ENCODE assay signal across 16 cellular contexts in genomic region chr3:186616299-186616617, GRCh38. TPM values are rescaled to one million over a fixed set of nuclear protein-coding genes. Genes with fewer than 3 reads are reported as not detected.
A peak's percentile ranks its signal among the peaks of the same experiment; 100 is the strongest.
DNase-seq lines count a peak whose midpoint lies in the region; ATAC-seq, FAIRE-seq and TF ChIP-seq lines count a peak whose summit lies in the region.
"Had no signal": no experiment of that assay in that cellular context is flagged by ENCODE, and none has a peak within 500 bp of the region (broad histone marks: within the 10 kb centered on the region; RNA-seq: fewer than 3 reads in every experiment).

No MANE protein-coding gene starts in this region.

- peaks cover 20% of the 10 kb centered on the region for H3F3A ChIP-seq in MM.1S (ENCODE audit: insufficient read depth, low read length)

- no peak overlapping the region for H2BK5ac ChIP-seq in H1 (ENCODE audit: low read depth, low read length)

- H3K4me2 ChIP-seq in MM.1S (ENCODE audit: low read depth, low read length) (peak overlapping the region; percentile 77; the same call in 1 of the 2 replicates), H1 (ENCODE audit: insufficient read depth in 1 of 2, low read depth in 2 of 2, low read length in 2 of 2) (no peak overlapping the region)

- no peak overlapping the region for H4K5ac ChIP-seq in H1 (ENCODE audit: insufficient read length, low read depth, low read length)

- H2BK15ac ChIP-seq in H1 (ENCODE audit: low read length): no peak overlapping the region

- peaks cover 25% of the 10 kb centered on the region for H3K4me1 ChIP-seq in MM.1S (ENCODE audit: low read length)
- peaks cover 0 to 7% (median 6%) of the 10 kb centered on the region in 4 experiments; a peak in 6 of 7 replicates for H3K4me1 ChIP-seq in H1 (replicated peaks in 1 of 4; ENCODE audit: control insufficient read depth in 3 of 4, insufficient read depth in 4 of 4, low read length in 3 of 4)
- H3K4me1 ChIP-seq: BE2C, SJCRH30 had no signal

- peak overlapping the region; percentile 70 for H3K27ac Mint-ChIP-seq in activated CD4-positive, alpha-beta memory T cell treated with anti-CD3 and anti-CD28 coated beads for 36 hours
- H3K27ac Mint-ChIP-seq in activated CD4-positive, alpha-beta memory T cell treated with anti-CD3 and anti-CD28 coated beads, Interleukin-2, amount 10 ng/mL, durations not matched to agents 7 days and 5 days: no peak overlapping the region
- no peak overlapping the region for H3K27ac Mint-ChIP-seq in activated naive CD4-positive, alpha-beta T cell treated with anti-CD3 and anti-CD28 coated beads, Interleukin-2, amount 50 U/mL, for 72 hours

- intact Hi-C loops in activated CD4-positive, alpha-beta memory T cell treated with anti-CD3 and anti-CD28 coated beads for 36 hours (cut with micrococcal nuclease): loop anchor here (2.0 to 10.0 kb wide), 6 partner anchors 25 to 639 kb away; partner anchors contain the start of gene DNAJB11

- no peak for TF ChIP-seq RAD21 in H1 (IDR thresholded peaks at IDR 0.05 in 1 of 2, conservative IDR thresholded peaks at IDR 0.05 in 1 of 2; ENCODE audit: low read depth in 2 of 2, low read length in 2 of 2)

- H3K27me3 Mint-ChIP-seq in activated CD4-positive, alpha-beta memory T cell treated with anti-CD3 and anti-CD28 coated beads for 36 hours: peaks cover 22% of the 10 kb centered on the region
- peaks cover 41% of the 10 kb centered on the region for H3K27me3 Mint-ChIP-seq in activated CD4-positive, alpha-beta memory T cell treated with anti-CD3 and anti-CD28 coated beads, Interleukin-2, amount 10 ng/mL, durations not matched to agents 7 days and 5 days

- H2BK20ac ChIP-seq in H1 (ENCODE audit: low read length): no peak overlapping the region

- H2AFZ ChIP-seq in MM.1S (ENCODE audit: low read length): no peak overlapping the region
- no peak overlapping the region for H2AFZ ChIP-seq in H1 (ENCODE audit: low read length)
- H2AFZ ChIP-seq: GM23248 had no signal

- H3K9ac ChIP-seq in MM.1S (ENCODE audit: low read length): no peak overlapping the region
- H3K9ac ChIP-seq in H1 (replicated peaks in 1 of 4; ENCODE audit: extremely low read depth in 1 of 4, low read depth in 3 of 4, low read length in 3 of 4): no peak overlapping the region
- H3K9ac ChIP-seq: GM23248 had no signal

- no peak overlapping the region for H3K23ac ChIP-seq in H1 (ENCODE audit: insufficient read length)

- TF ChIP-seq EP300 in H1 (IDR thresholded peaks at IDR 0.05; ENCODE audit: borderline replicate concordance in 1 of 2, low read depth in 2 of 2, low read length in 2 of 2): no peak

- no peak overlapping the region for H3K18ac ChIP-seq in H1 (ENCODE audit: extremely low read depth, low read length)

- no peaks in the 10 kb centered on the region for H3K36me3 ChIP-seq in MM.1S (replicated peaks; ENCODE audit: insufficient read depth, low read length)
- no peaks in the 10 kb centered on the region for H3K36me3 ChIP-seq in H1 (ENCODE audit: control insufficient read depth in 2 of 4, insufficient read depth in 4 of 4, low read length in 3 of 4)
- H3K36me3 ChIP-seq: BE2C, SJCRH30 had no signal

- POLR2A ChIA-PET in activated CD4-positive, alpha-beta memory T cell treated with anti-CD3 and anti-CD28 coated beads for 36 hours (lab: Charles Lee): interaction anchor here (1.0 to 2.6 kb wide), 3 partner anchors 28 to 168 kb away, joined by 3 to 22 read pairs (median 4); partner anchors contain the start of gene EIF4A2
- POLR2A ChIA-PET in activated CD4-positive, alpha-beta memory T cell treated with anti-CD3 and anti-CD28 coated beads, Interleukin-2, amount 10 ng/mL, durations not matched to agents 7 days and 5 days (lab: Charles Lee): interaction anchor here (0.7 to 3.7 kb wide), 6 partner anchors 28 to 205 kb away, joined by 3 to 27 read pairs (median 10); partner anchors contain the start of genes DNAJB11, EIF4A2 and TBCCD1
- POLR2A ChIA-PET in H1 (lab: Charles Lee; ENCODE audit: partially characterized antibody): interaction anchor here (0.6 to 6.2 kb wide), 5 partner anchors 19 to 190 kb away, joined by 3 to 87 read pairs (median 6); partner anchors contain the start of genes EIF4A2 and RFC4

- H4K20me1 ChIP-seq in MM.1S (ENCODE audit: insufficient read depth, low read length) (no peaks in the 10 kb centered on the region), H1 (replicated peaks in 1 of 2; ENCODE audit: control insufficient read depth in 1 of 2, insufficient read depth in 2 of 2, low read length in 2 of 2) (no peaks in the 10 kb centered on the region)

- no peak for FAIRE-seq in H1 (lab: Jason Lieb, UNC)

- 98% methylated on average over 8 of the region's 8 CpGs; no CpG with 5 or more reads in 1 of the 2 experiments for WGBS in H1 (ENCODE audit: extremely low coverage in 1 of 2, insufficient coverage in 1 of 2, insufficient read length in 1 of 2, insufficient replicate concordance in 2 of 2, low coverage in 1 of 2, low lambda C conversion rate in 2 of 2, missing lambda C conversion rate in 1 of 2), 2 experiments

- H3K27me3 ChIP-seq in MM.1S (replicated peaks; ENCODE audit: insufficient read depth, low read length) (peaks cover 8% of the 10 kb centered on the region), H1 (replicated peaks in 1 of 4; ENCODE audit: control insufficient read depth in 3 of 4, extremely low read depth in 1 of 4, insufficient read depth in 3 of 4, low read length in 3 of 4) (no peaks in the 10 kb centered on the region; a peak in 1 of 7 replicates)
- H3K27me3 ChIP-seq: SJCRH30 had no signal

- H3K9me3 Mint-ChIP-seq in activated CD4-positive, alpha-beta memory T cell treated with anti-CD3 and anti-CD28 coated beads for 36 hours: no peaks in the 10 kb centered on the region
- no peaks in the 10 kb centered on the region for H3K9me3 Mint-ChIP-seq in activated CD4-positive, alpha-beta memory T cell treated with anti-CD3 and anti-CD28 coated beads, Interleukin-2, amount 10 ng/mL, durations not matched to agents 7 days and 5 days
- no peaks in the 10 kb centered on the region for H3K9me3 Mint-ChIP-seq in activated naive CD4-positive, alpha-beta T cell treated with anti-CD3 and anti-CD28 coated beads, Interleukin-2, amount 50 U/mL, for 72 hours
- H3K9me3 Mint-ChIP-seq: CD4-positive, alpha-beta memory T cell; IgD-negative memory B cell had no signal

- H3K79me2 ChIP-seq in MM.1S (ENCODE audit: low read length) (no peaks in the 10 kb centered on the region), H1 (ENCODE audit: control insufficient read depth in 1 of 2, insufficient read depth in 2 of 2, low read length in 2 of 2) (no peaks in the 10 kb centered on the region)

- H3K4me3 Mint-ChIP-seq in activated CD4-positive, alpha-beta memory T cell treated with anti-CD3 and anti-CD28 coated beads for 36 hours: no peak overlapping the region
- no peak overlapping the region for H3K4me3 Mint-ChIP-seq in activated CD4-positive, alpha-beta memory T cell treated with anti-CD3 and anti-CD28 coated beads, Interleukin-2, amount 10 ng/mL, durations not matched to agents 7 days and 5 days

- no peak overlapping the region for H2BK120ac ChIP-seq in H1 (replicated peaks; ENCODE audit: low read depth, low read length)

- peaks cover 20% of the 10 kb centered on the region for H3K4me1 Mint-ChIP-seq in activated CD4-positive, alpha-beta memory T cell treated with anti-CD3 and anti-CD28 coated beads for 36 hours (ENCODE audit: low read depth)
- peaks cover 24% of the 10 kb centered on the region for H3K4me1 Mint-ChIP-seq in activated CD4-positive, alpha-beta memory T cell treated with anti-CD3 and anti-CD28 coated beads, Interleukin-2, amount 10 ng/mL, durations not matched to agents 7 days and 5 days

- TF ChIP-seq CTCF in MM.1S (IDR thresholded peaks at IDR 0.05; ENCODE audit: low read length) (no peak), H1 (IDR thresholded peaks at IDR 0.05; ENCODE audit: control extremely low read depth in 1 of 3, insufficient read depth in 1 of 3, low read depth in 1 of 3, low read length in 3 of 3) (no peak)

- no peaks in the 10 kb centered on the region for H3K9me2 ChIP-seq in MM.1S (replicated peaks; ENCODE audit: insufficient read depth, low read length)

- no peak overlapping the region for H4K8ac ChIP-seq in H1 (ENCODE audit: extremely low read depth, insufficient read depth, low read length)

- H2AK5ac ChIP-seq in H1 (ENCODE audit: low read depth, low read length): no peak overlapping the region

- no peak overlapping the region for H3K27ac ChIP-seq in MM.1S (ENCODE audit: low read length)
- no peak overlapping the region for H3K27ac ChIP-seq in H1 (ENCODE audit: low read depth, low read length)
- H3K27ac ChIP-seq: GM23248, HL-60, SJCRH30 had no signal

- no peak for TF ChIP-seq POLR2A in H1 (IDR thresholded peaks at IDR 0.05; ENCODE audit: control extremely low read depth in 1 of 2, low read depth in 2 of 2, low read length in 2 of 2)

- H4K91ac ChIP-seq in H1 (replicated peaks; ENCODE audit: insufficient read length, low read length): peak overlapping the region; percentile 49

- CTCF ChIA-PET in activated CD4-positive, alpha-beta memory T cell treated with anti-CD3 and anti-CD28 coated beads for 36 hours (lab: Charles Lee): interaction anchor here (0.6 to 6.3 kb wide), 57 partner anchors 8 to 1085 kb away, joined by 3 to 159 read pairs (median 6); partner anchors contain the start of genes DNAJB11, EIF4A2, RPL39L and TBCCD1
- CTCF ChIA-PET in activated CD4-positive, alpha-beta memory T cell treated with anti-CD3 and anti-CD28 coated beads, Interleukin-2, amount 10 ng/mL, durations not matched to agents 7 days and 5 days (lab: Charles Lee): interaction anchor here (0.6 to 5.4 kb wide), 37 partner anchors 8 to 673 kb away, joined by 3 to 117 read pairs (median 8); partner anchors contain the start of genes DNAJB11, EIF4A2 and TBCCD1
- CTCF ChIA-PET in H1 (lab: Charles Lee; ENCODE audit: partially characterized antibody): interaction anchor here (0.6 to 12.9 kb wide), 37 partner anchors 9 to 349 kb away, joined by 3 to 333 read pairs (median 5); partner anchors contain the start of genes DNAJB11, FETUB and HRG

- H3K4me3 ChIP-seq in MM.1S (ENCODE audit: low read length): no peak overlapping the region
- H3K4me3 ChIP-seq in H1 (ENCODE audit: extremely low read depth in 1 of 4, insufficient read depth in 2 of 4, low read depth in 3 of 4, low read length in 4 of 4): no peak overlapping the region
- H3K4me3 ChIP-seq: SJCRH30 had no signal

- H3K9me3 ChIP-seq in MM.1S (replicated peaks; ENCODE audit: insufficient read depth, low read length): no peaks in the 10 kb centered on the region
- no peaks in the 10 kb centered on the region for H3K9me3 ChIP-seq in H1 (ENCODE audit: insufficient read depth in 2 of 2, low read depth in 1 of 2, low read length in 1 of 2)
- H3K9me3 ChIP-seq: BE2C, SJCRH30 had no signal

- H3K4ac ChIP-seq in H1 (replicated peaks; ENCODE audit: insufficient read length, low read depth, low read length): no peak overlapping the region

- no peak overlapping the region for H2BK12ac ChIP-seq in H1 (ENCODE audit: low read depth, low read length)

- no peak overlapping the region for H3K14ac ChIP-seq in H1 (ENCODE audit: insufficient read length)

- no peaks in the 10 kb centered on the region for H3K79me1 ChIP-seq in H1 (ENCODE audit: low read depth, low read length)

- ATAC-seq in activated naive CD4-positive, alpha-beta T cell treated with anti-CD3 and anti-CD28 coated beads, Interleukin-2, amount 50 U/mL, for 72 hours: no peak

- H3K36me3 Mint-ChIP-seq in activated CD4-positive, alpha-beta memory T cell treated with anti-CD3 and anti-CD28 coated beads for 36 hours: no peaks in the 10 kb centered on the region
- H3K36me3 Mint-ChIP-seq in activated CD4-positive, alpha-beta memory T cell treated with anti-CD3 and anti-CD28 coated beads, Interleukin-2, amount 10 ng/mL, durations not matched to agents 7 days and 5 days (ENCODE audit: low read depth): no peaks in the 10 kb centered on the region
- H3K36me3 Mint-ChIP-seq in activated naive CD4-positive, alpha-beta T cell treated with anti-CD3 and anti-CD28 coated beads, Interleukin-2, amount 50 U/mL, for 72 hours: no peaks in the 10 kb centered on the region
- H3K36me3 Mint-ChIP-seq: CD4-positive, alpha-beta memory T cell had no signal

- no peaks in the 10 kb centered on the region for H3K23me2 ChIP-seq in H1 (ENCODE audit: low read depth, low read length)

- no peak overlapping the region for H3K56ac ChIP-seq in H1 (replicated peaks; ENCODE audit: insufficient read length, low read depth, low read length)

- no peak for DNase-seq in activated CD4-positive, alpha-beta memory T cell treated with anti-CD3 and anti-CD28 coated beads for 36 hours
- DNase-seq in activated CD4-positive, alpha-beta memory T cell treated with anti-CD3 and anti-CD28 coated beads, Interleukin-2, amount 10 ng/mL, durations not matched to agents 7 days and 5 days: no peak
- DNase-seq in MM.1S (no peak), H1 (ENCODE audit: low read depth in 1 of 2, low spot score in 2 of 2) (no peak), pons (ENCODE audit: low spot score) (no peak)
- no peak for DNase-seq in activated naive CD4-positive, alpha-beta T cell treated with anti-CD3 and anti-CD28 coated beads, Interleukin-2, amount 50 U/mL, for 72 hours (ENCODE audit: low spot score in 2 of 2)
- DNase-seq: NCI-H510A had no signal

RNA-seq across cellular contexts. Expression of gene AHSG, which starts 3.4 kb away (rescaled TPM):
- not detected for total RNA-seq in activated CD4-positive, alpha-beta memory T cell treated with anti-CD3 and anti-CD28 coated beads for 36 hours
- total RNA-seq in activated CD4-positive, alpha-beta memory T cell treated with anti-CD3 and anti-CD28 coated beads, Interleukin-2, amount 10 ng/mL, durations not matched to agents 7 days and 5 days: not detected
- 0.78 and 1.1 TPM in 2 replicates for total RNA-seq in H1 (2021; fragmentation: NEBNext Ultra II Directional; extraction: Animal tissue kit (Norgen Biotek cat#: 25700))
- polyA plus RNA-seq in H1 (2011; rRNA removed): 0.68 and 0.86 TPM in 2 replicates
- polyA plus RNA-seq in H1 (2011; cell fraction: cytosol; rRNA removed): 2.4 TPM
- 0.47 TPM for polyA plus RNA-seq in H1 (2011; cell fraction: nucleus; rRNA removed)
- 0.46 to 1.1 TPM (median 0.57 TPM) in 4 replicates for polyA plus RNA-seq in H1 (2012, experiment 1 of 2)
- polyA plus RNA-seq in H1 (2012, experiment 2 of 2): 0.46 TPM
- 0.69 TPM for polyA plus RNA-seq in H1 (2013, experiment 1 of 2)
- polyA plus RNA-seq in H1 (2013, experiment 2 of 2): 0.61 TPM
- polyA minus RNA-seq in H1 (2011; rRNA and poly(A)+ RNA removed): 0.46 TPM in 1 of 2 replicates, not detected in the other
- polyA minus RNA-seq in H1 (2011; cell fraction: cytosol; rRNA and poly(A)+ RNA removed): 0.66 TPM
- polyA minus RNA-seq in H1 (2011; cell fraction: nucleus; rRNA and poly(A)+ RNA removed): 0.50 TPM
- total RNA-seq in activated naive CD4-positive, alpha-beta T cell treated with anti-CD3 and anti-CD28 coated beads, Interleukin-2, amount 50 U/mL, for 72 hours: under 1 TPM in 1 of 2 donors, not detected in 1; 0.25 TPM
- total RNA-seq: A172; CD4-positive, alpha-beta memory T cell; GM23248; OCI-LY7; SJCRH30 had no signal
- polyA plus RNA-seq: CD4-positive, alpha-beta memory T cell; GM23248; IgD-negative memory B cell had no signal

RNA-seq across cellular contexts. Expression of gene FETUB, which starts 23.9 kb away (rescaled TPM):
- not detected for total RNA-seq in activated CD4-positive, alpha-beta memory T cell treated with anti-CD3 and anti-CD28 coated beads for 36 hours
- not detected for total RNA-seq in activated CD4-positive, alpha-beta memory T cell treated with anti-CD3 and anti-CD28 coated beads, Interleukin-2, amount 10 ng/mL, durations not matched to agents 7 days and 5 days
- not detected in 2 replicates for total RNA-seq in H1 (2021; fragmentation: NEBNext Ultra II Directional; extraction: Animal tissue kit (Norgen Biotek cat#: 25700))
- 0.15 TPM in 1 of 2 replicates, not detected in the other for polyA plus RNA-seq in H1 (2011; rRNA removed)
- 0.09 TPM for polyA plus RNA-seq in H1 (2011; cell fraction: cytosol; rRNA removed)
- 0.19 TPM for polyA plus RNA-seq in H1 (2011; cell fraction: nucleus; rRNA removed)
- polyA plus RNA-seq in H1 (2012, experiment 1 of 2): 0.10 to 0.25 TPM (median 0.19 TPM) in 4 replicates
- not detected for polyA plus RNA-seq in H1 (2012, experiment 2 of 2)
- not detected for polyA plus RNA-seq in H1 (2013, experiment 1 of 2)
- polyA plus RNA-seq in H1 (2013, experiment 2 of 2): 0.07 TPM
- not detected in 2 replicates for polyA minus RNA-seq in H1 (2011; rRNA and poly(A)+ RNA removed)
- not detected for polyA minus RNA-seq in H1 (2011; cell fraction: cytosol; rRNA and poly(A)+ RNA removed)
- polyA minus RNA-seq in H1 (2011; cell fraction: nucleus; rRNA and poly(A)+ RNA removed): not detected
- not detected for total RNA-seq in activated naive CD4-positive, alpha-beta T cell treated with anti-CD3 and anti-CD28 coated beads, Interleukin-2, amount 50 U/mL, for 72 hours
- total RNA-seq: Calu3; CD4-positive, alpha-beta memory T cell; GM23248; OCI-LY7; SJCRH30 had no signal
- polyA plus RNA-seq: CD4-positive, alpha-beta memory T cell; GM23248; IgD-negative memory B cell had no signal

RNA-seq across cellular contexts. Expression of gene DNAJB11, which starts 45.7 kb away (rescaled TPM):
- 10 to 100 TPM; 36.9 to 39.5 TPM for total RNA-seq in activated CD4-positive, alpha-beta memory T cell treated with anti-CD3 and anti-CD28 coated beads for 36 hours
- total RNA-seq in activated CD4-positive, alpha-beta memory T cell treated with anti-CD3 and anti-CD28 coated beads, Interleukin-2, amount 10 ng/mL, durations not matched to agents 7 days and 5 days: 10 to 100 TPM; 50.7 to 55.7 TPM
- total RNA-seq in H1 (2021; fragmentation: NEBNext Ultra II Directional; extraction: Animal tissue kit (Norgen Biotek cat#: 25700)): 63.9 and 67.7 TPM in 2 replicates
- polyA plus RNA-seq in H1 (2011; rRNA removed): 14.3 and 14.6 TPM in 2 replicates
- polyA plus RNA-seq in H1 (2011; cell fraction: cytosol; rRNA removed): 31.5 TPM
- 10.7 TPM for polyA plus RNA-seq in H1 (2011; cell fraction: nucleus; rRNA removed)
- 49.6 to 72.3 TPM (median 56.3 TPM) in 4 replicates for polyA plus RNA-seq in H1 (2012, experiment 1 of 2)
- polyA plus RNA-seq in H1 (2012, experiment 2 of 2): 20.4 TPM
- polyA plus RNA-seq in H1 (2013, experiment 1 of 2): 96.2 TPM
- 134 TPM for polyA plus RNA-seq in H1 (2013, experiment 2 of 2)
- 8.2 and 8.8 TPM in 2 replicates for polyA minus RNA-seq in H1 (2011; rRNA and poly(A)+ RNA removed)
- 20.0 TPM for polyA minus RNA-seq in H1 (2011; cell fraction: cytosol; rRNA and poly(A)+ RNA removed)
- 19.1 TPM for polyA minus RNA-seq in H1 (2011; cell fraction: nucleus; rRNA and poly(A)+ RNA removed)
- total RNA-seq in activated naive CD4-positive, alpha-beta T cell treated with anti-CD3 and anti-CD28 coated beads, Interleukin-2, amount 50 U/mL, for 72 hours: 10 to 100 TPM; 30.3 to 44.8 TPM

RNA-seq across cellular contexts. Expression of gene TBCCD1, which starts 49.1 kb away (rescaled TPM):
- 10 to 100 TPM; 10.6 to 12.1 TPM for total RNA-seq in activated CD4-positive, alpha-beta memory T cell treated with anti-CD3 and anti-CD28 coated beads for 36 hours
- 10 to 100 TPM; 11.9 to 13.5 TPM for total RNA-seq in activated CD4-positive, alpha-beta memory T cell treated with anti-CD3 and anti-CD28 coated beads, Interleukin-2, amount 10 ng/mL, durations not matched to agents 7 days and 5 days
- total RNA-seq in H1 (2021; fragmentation: NEBNext Ultra II Directional; extraction: Animal tissue kit (Norgen Biotek cat#: 25700)): 13.4 and 13.9 TPM in 2 replicates
- 8.4 and 11.3 TPM in 2 replicates for polyA plus RNA-seq in H1 (2011; rRNA removed)
- polyA plus RNA-seq in H1 (2011; cell fraction: cytosol; rRNA removed): 9.3 TPM
- polyA plus RNA-seq in H1 (2011; cell fraction: nucleus; rRNA removed): 6.9 TPM
- 7.8 to 11.2 TPM (median 8.2 TPM) in 4 replicates for polyA plus RNA-seq in H1 (2012, experiment 1 of 2)
- 2.6 TPM for polyA plus RNA-seq in H1 (2012, experiment 2 of 2)
- 6.9 TPM for polyA plus RNA-seq in H1 (2013, experiment 1 of 2)
- polyA plus RNA-seq in H1 (2013, experiment 2 of 2): 7.8 TPM
- 20.2 and 20.6 TPM in 2 replicates for polyA minus RNA-seq in H1 (2011; rRNA and poly(A)+ RNA removed)
- 6.9 TPM for polyA minus RNA-seq in H1 (2011; cell fraction: cytosol; rRNA and poly(A)+ RNA removed)
- 10.5 TPM for polyA minus RNA-seq in H1 (2011; cell fraction: nucleus; rRNA and poly(A)+ RNA removed)
- 10 to 100 TPM; 10.0 to 14.8 TPM for total RNA-seq in activated naive CD4-positive, alpha-beta T cell treated with anti-CD3 and anti-CD28 coated beads, Interleukin-2, amount 50 U/mL, for 72 hours

RNA-seq across cellular contexts. Expression of gene HRG, which starts 49.6 kb away (rescaled TPM):
- not detected for total RNA-seq in activated CD4-positive, alpha-beta memory T cell treated with anti-CD3 and anti-CD28 coated beads for 36 hours
- total RNA-seq in activated CD4-positive, alpha-beta memory T cell treated with anti-CD3 and anti-CD28 coated beads, Interleukin-2, amount 10 ng/mL, durations not matched to agents 7 days and 5 days: not detected
- 0.15 TPM in 1 of 2 replicates, not detected in the other for total RNA-seq in H1 (2021; fragmentation: NEBNext Ultra II Directional; extraction: Animal tissue kit (Norgen Biotek cat#: 25700))
- 0.03 TPM in 1 of 2 replicates, not detected in the other for polyA plus RNA-seq in H1 (2011; rRNA removed)
- not detected for polyA plus RNA-seq in H1 (2011; cell fraction: cytosol; rRNA removed)
- not detected for polyA plus RNA-seq in H1 (2011; cell fraction: nucleus; rRNA removed)
- polyA plus RNA-seq in H1 (2012, experiment 1 of 2): 0.21 TPM in 1 of 4 replicates, not detected in the others
- not detected for polyA plus RNA-seq in H1 (2012, experiment 2 of 2)
- 0.22 TPM for polyA plus RNA-seq in H1 (2013, experiment 1 of 2)
- polyA plus RNA-seq in H1 (2013, experiment 2 of 2): 0.17 TPM
- not detected in 2 replicates for polyA minus RNA-seq in H1 (2011; rRNA and poly(A)+ RNA removed)
- not detected for polyA minus RNA-seq in H1 (2011; cell fraction: cytosol; rRNA and poly(A)+ RNA removed)
- polyA minus RNA-seq in H1 (2011; cell fraction: nucleus; rRNA and poly(A)+ RNA removed): not detected
- total RNA-seq in activated naive CD4-positive, alpha-beta T cell treated with anti-CD3 and anti-CD28 coated beads, Interleukin-2, amount 50 U/mL, for 72 hours: not detected
- total RNA-seq: A172; CD4-positive, alpha-beta memory T cell; GM23248; OCI-LY7; SJCRH30 had no signal
- polyA plus RNA-seq: CD4-positive, alpha-beta memory T cell; GM23248; IgD-negative memory B cell had no signal
